Comparison of ENCODE assay signal across 26 cellular contexts in the genomic region with DNA sequence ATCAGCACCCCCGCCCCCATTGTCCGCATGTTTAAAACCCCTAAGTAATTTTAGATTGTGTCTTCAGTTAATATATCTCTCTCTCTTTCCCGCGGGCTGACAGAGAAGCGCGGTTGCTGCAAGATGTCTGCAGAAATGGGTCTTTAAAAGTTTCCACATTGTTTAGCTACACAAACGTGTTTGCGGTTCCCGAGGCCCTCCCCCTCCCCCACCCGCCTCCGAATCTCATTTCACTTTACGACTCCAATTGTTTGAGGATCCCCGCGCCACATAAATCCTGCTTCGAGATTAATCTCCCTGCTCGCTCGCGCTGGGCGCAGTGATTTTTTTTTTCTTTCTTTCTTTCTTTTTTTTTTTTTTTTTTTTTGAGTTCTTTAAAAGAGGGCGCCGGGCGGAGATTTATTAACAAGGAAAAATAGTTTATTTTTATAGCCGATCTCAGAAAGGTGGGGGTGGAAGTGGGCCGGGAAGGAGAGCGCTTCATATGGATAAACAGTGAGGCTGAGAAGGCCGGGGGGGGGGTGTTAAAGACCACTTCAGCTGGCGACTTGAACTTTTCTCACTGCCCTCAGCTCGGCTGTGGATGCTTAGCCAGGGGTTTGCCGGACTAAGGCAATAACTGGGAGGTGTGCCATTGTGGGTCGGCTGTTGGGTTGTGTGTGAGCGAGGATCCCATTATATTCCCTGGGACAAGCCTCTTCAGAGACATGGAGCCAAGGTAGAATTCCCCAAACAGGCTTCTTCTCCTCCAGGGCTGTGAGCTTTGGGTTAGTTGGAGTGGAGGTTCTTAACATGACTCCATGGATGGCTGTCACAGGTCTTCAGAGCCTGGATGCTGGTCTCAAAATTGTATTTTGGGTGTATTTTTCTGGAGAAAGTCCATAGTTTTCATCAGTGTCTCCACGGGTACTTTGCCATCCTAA. TPM values are rescaled to one million over a fixed set of nuclear protein-coding genes. Genes with fewer than 3 reads are reported as not detected.
"Had no signal": no experiment of that assay in that cellular context is flagged by ENCODE, and none has a peak within 500 bp of the region (broad histone marks: within the 10 kb centered on the region; RNA-seq: fewer than 3 reads in every experiment).

No MANE protein-coding gene starts in this region.

- H3K36me3 ChIP-seq: adrenal gland had no signal

- ATAC-seq: activated CD4-positive, CD25-positive, alpha-beta regulatory T cell treated with anti-CD3 and anti-CD28 coated beads, Interleukin-2, amount 50 U/mL, for 24 hours; activated CD8-positive, alpha-beta T cell treated with anti-CD3 and anti-CD28 coated beads for 36 hours; activated T-cell treated with anti-CD3 and anti-CD28 coated beads, Interleukin-2, amount 50 U/mL, for 72 hours; SK-N-SH treated with all-trans-retinoic acid at 6 μM for 48 hours had no signal

- H3K27ac ChIP-seq: adrenal gland, KMS-11 had no signal

- H3K4me3 ChIP-seq: adrenal gland had no signal

- DNase-seq: activated CD4-positive, alpha-beta T cell treated with anti-CD3 and anti-CD28 coated beads for 4 hours; activated CD8-positive, alpha-beta memory T cell treated with anti-CD3 and anti-CD28 coated beads, Interleukin-2, amount 50 U/mL, for 4 hours; activated CD8-positive, alpha-beta T cell treated with anti-CD3 and anti-CD28 coated beads for 36 hours; activated gamma-delta T cell treated with Interleukin-2 at 50 U/mL for 16 hours; activated naive CD4-positive, alpha-beta T cell treated with anti-CD3 and anti-CD28 coated beads, Interleukin-2, amount 10 ng/mL, durations not matched to agents 7 days and 5 days; activated T-cell treated with anti-CD3 and anti-CD28 coated beads, Interleukin-2, amount 50 U/mL, for 72 hours; adrenal gland; anterior cingulate cortex; cerebellar nuclear complex; NCI-H1092; NCI-H1436; NCI-H1694 treated with DMSO at 0.1 percent for 48 hours; NCI-H2029 treated with DMSO at 0.1 percent for 48 hours; NCI-H446; NCI-H524; NCI-H82; SW 1271 had no signal

- H3K9me3 ChIP-seq: adrenal gland had no signal

- H3K4me1 ChIP-seq: adrenal gland had no signal

- H3K4me2 ChIP-seq: KMS-11 had no signal

- H3K9ac ChIP-seq: KMS-11 had no signal

RNA-seq across cellular contexts. Expression of a gene that starts 39.7 kb away (rescaled TPM):
- total RNA-seq: activated CD8-positive, alpha-beta T cell treated with anti-CD3 and anti-CD28 coated beads for 36 hours; activated naive CD8-positive, alpha-beta T cell treated with anti-CD3 and anti-CD28 coated beads, Interleukin-2, amount 10 ng/mL, durations not matched to agents 7 days and 5 days; activated T-cell treated with anti-CD3 and anti-CD28 coated beads, Interleukin-2, amount 50 U/mL, for 72 hours; activated T-helper 2 cell treated with anti-CD3 and anti-CD28 coated beads, Interferon-gamma antibody, Interleukin-2, Interleukin-4, amounts not matched to agents 10 μg/mL and 5 μg/mL and 100 μg/mL, durations not matched to agents 14 hours and 24 hours and 36 hours; MCF 10A; OCI-LY7; RPMI7951; T-helper 1 cell treated with Interleukin-12 subunit alpha and Interleukin-12 subunit beta and Interleukin-4 antibody, amounts not matched to agents 30 ng/mL and 1 ng/mL, for 36 hours had no signal
